ENCODE assay signal across 1 cellular context in genomic region chr11:76987203-76987602, GRCh38.
TF ChIP-seq lines count a peak whose summit lies in the region.

No MANE protein-coding gene starts in this region.

TF ChIP-seq in K562, 482 proteins besides CTCF, POLR2A, EP300 and RAD21 (continued from another document):
- no peak for TF ChIP-seq ZNF24 (IDR thresholded peaks at IDR 0.05)
- TF ChIP-seq BCL6 (CRISPR knock-in tag; IDR thresholded peaks at IDR 0.05) = no peak
- no peak for TF ChIP-seq STAG1 (CRISPR knock-in tag; IDR thresholded peaks at IDR 0.05; ENCODE audit: borderline replicate concordance)
- TF ChIP-seq CEBPZ (IDR thresholded peaks at IDR 0.05; ENCODE audit: borderline replicate concordance, low read depth, low read length) = no peak
- 0 out of 2 replicates have a peak, but pooled peaks have one; percentile 21 for TF ChIP-seq TAL1 (IDR thresholded peaks at IDR 0.05)
- no peak for TF ChIP-seq PHF20 (IDR thresholded peaks at IDR 0.05; ENCODE audit: partially characterized antibody)
- TF ChIP-seq NCOR1 (IDR thresholded peaks at IDR 0.05) = peak; percentile 39; the same call in 1 of the 2 replicates
- no peak for TF ChIP-seq SMARCE1 (IDR thresholded peaks at IDR 0.05)
- no peak for TF ChIP-seq ZNF586 (CRISPR knock-in tag; conservative IDR thresholded peaks at IDR 0.05)
- no peak for TF ChIP-seq CSDE1 (IDR thresholded peaks at IDR 0.05)
- peak; percentile 19 for TF ChIP-seq ARID1B (IDR thresholded peaks at IDR 0.05)
- TF ChIP-seq RFX5 (IDR thresholded peaks at IDR 0.05; ENCODE audit: low read depth, low read length) = no peak
- peak; percentile 78 for TF ChIP-seq CBFA2T3 (IDR thresholded peaks at IDR 0.05)
- no peak for TF ChIP-seq RCOR1 (IDR thresholded peaks at IDR 0.05; ENCODE audit: borderline replicate concordance in 1 of 2, low read depth in 2 of 2, low read length in 2 of 2)
